Comparison of ENCODE assay signal across 1 cellular context in the genomic region with DNA sequence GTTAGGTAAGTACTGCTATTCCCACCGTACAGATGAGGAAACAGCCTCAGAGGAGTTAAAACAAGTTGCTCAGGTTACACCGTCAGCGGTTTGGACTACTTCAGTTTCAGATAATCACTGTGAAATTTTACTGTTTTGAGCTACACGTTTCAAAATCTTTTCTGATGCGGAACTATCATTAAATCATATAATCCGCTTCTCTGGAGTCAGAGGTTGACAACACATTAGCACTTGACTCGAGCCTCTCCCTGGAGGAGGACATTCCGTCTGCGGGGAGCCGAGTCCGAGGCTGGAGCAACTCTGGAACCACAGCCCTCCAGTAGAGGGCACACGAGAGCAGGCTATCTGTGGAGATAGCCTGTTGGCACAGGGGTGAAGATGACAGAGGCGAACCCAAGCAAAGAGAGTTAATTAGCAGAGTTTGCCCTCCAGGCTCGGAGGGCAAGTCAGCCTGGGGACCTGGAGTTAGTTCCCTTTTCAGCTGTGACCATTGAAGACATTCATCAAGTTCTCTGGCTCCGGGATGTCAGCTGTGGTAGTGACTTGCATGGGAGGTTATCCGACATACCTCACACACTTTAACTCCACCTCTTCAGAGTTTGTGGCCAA.
TF ChIP-seq lines count a peak whose summit lies in the region.

No MANE protein-coding gene starts in this region.

TF ChIP-seq in HepG2, 621 proteins besides CTCF, POLR2A, EP300 and RAD21 (continued from another document and continues in another):
- TF ChIP-seq, protein P1, sequence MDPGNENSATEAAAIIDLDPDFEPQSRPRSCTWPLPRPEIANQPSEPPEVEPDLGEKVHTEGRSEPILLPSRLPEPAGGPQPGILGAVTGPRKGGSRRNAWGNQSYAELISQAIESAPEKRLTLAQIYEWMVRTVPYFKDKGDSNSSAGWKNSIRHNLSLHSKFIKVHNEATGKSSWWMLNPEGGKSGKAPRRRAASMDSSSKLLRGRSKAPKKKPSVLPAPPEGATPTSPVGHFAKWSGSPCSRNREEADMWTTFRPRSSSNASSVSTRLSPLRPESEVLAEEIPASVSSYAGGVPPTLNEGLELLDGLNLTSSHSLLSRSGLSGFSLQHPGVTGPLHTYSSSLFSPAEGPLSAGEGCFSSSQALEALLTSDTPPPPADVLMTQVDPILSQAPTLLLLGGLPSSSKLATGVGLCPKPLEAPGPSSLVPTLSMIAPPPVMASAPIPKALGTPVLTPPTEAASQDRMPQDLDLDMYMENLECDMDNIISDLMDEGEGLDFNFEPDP (CRISPR knock-in tag; conservative IDR thresholded peaks at IDR 0.05): no peak
- TF ChIP-seq ZNF317 (CRISPR knock-in tag; IDR thresholded peaks at IDR 0.05): no peak
- TF ChIP-seq ZMYM3 (CRISPR knock-in tag; IDR thresholded peaks at IDR 0.05): 0 out of 2 replicates have a peak, but pooled peaks have one; percentile 18
- peak; percentile 92 for TF ChIP-seq SMC3 (IDR thresholded peaks at IDR 0.05; ENCODE audit: low read length)
- no peak for TF ChIP-seq NCOA2 (CRISPR knock-in tag; IDR thresholded peaks at IDR 0.05)
- TF ChIP-seq ZNF672 (CRISPR knock-in tag; IDR thresholded peaks at IDR 0.05): no peak
- TF ChIP-seq, protein P2, sequence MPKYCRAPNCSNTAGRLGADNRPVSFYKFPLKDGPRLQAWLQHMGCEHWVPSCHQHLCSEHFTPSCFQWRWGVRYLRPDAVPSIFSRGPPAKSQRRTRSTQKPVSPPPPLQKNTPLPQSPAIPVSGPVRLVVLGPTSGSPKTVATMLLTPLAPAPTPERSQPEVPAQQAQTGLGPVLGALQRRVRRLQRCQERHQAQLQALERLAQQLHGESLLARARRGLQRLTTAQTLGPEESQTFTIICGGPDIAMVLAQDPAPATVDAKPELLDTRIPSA (CRISPR knock-in tag; IDR thresholded peaks at IDR 0.05; ENCODE audit: borderline replicate concordance): no peak
- TF ChIP-seq, protein P3, sequence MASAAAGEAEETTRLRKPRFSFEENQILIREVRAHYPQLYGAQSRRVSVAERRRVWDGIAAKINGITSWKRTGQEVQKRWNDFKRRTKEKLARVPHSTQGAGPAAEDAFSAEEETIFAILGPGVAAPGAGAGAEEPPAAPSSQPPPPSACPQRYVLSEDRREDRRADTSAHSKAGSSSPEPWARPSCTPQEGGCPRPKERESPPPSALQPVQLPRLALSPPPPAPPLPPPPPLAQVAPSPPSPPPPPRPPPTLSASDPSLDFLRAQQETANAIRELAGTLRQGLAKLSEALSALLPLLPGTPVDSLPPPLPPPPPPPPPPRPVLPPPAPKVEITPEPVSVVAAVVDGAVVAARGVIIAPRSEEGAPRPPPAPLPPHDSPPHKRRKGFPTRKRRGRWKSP (CRISPR knock-in tag; IDR thresholded peaks at IDR 0.05): peak; percentile 25; the same call in 1 of the 2 replicates
- TF ChIP-seq ZFP36L1 (CRISPR knock-in tag; IDR thresholded peaks at IDR 0.05): 0 out of 2 replicates have a peak, but pooled peaks have one; percentile 47
- TF ChIP-seq ELF3 (CRISPR knock-in tag; IDR thresholded peaks at IDR 0.05): peak; percentile 34; the same call in 1 of the 2 replicates
- TF ChIP-seq, protein P4, sequence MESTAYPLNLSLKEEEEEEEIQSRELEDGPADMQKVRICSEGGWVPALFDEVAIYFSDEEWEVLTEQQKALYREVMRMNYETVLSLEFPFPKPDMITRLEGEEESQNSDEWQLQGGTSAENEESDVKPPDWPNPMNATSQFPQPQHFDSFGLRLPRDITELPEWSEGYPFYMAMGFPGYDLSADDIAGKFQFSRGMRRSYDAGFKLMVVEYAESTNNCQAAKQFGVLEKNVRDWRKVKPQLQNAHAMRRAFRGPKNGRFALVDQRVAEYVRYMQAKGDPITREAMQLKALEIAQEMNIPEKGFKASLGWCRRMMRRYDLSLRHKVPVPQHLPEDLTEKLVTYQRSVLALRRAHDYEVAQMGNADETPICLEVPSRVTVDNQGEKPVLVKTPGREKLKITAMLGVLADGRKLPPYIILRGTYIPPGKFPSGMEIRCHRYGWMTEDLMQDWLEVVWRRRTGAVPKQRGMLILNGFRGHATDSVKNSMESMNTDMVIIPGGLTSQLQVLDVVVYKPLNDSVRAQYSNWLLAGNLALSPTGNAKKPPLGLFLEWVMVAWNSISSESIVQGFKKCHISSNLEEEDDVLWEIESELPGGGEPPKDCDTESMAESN (CRISPR knock-in tag; conservative IDR thresholded peaks at IDR 0.05): 0 out of 2 replicates have a peak, but pooled peaks have one; percentile 38
- no peak for TF ChIP-seq ZNF569 (CRISPR knock-in tag; IDR thresholded peaks at IDR 0.05; ENCODE audit: borderline replicate concordance)
- peak; percentile 26; the same call in 1 of the 2 replicates for TF ChIP-seq ARNT2 (CRISPR knock-in tag; IDR thresholded peaks at IDR 0.05; ENCODE audit: low read depth)
- no peak for TF ChIP-seq ZNF839 (CRISPR knock-in tag; IDR thresholded peaks at IDR 0.05; ENCODE audit: borderline replicate concordance)
- TF ChIP-seq ZSCAN9 (CRISPR knock-in tag; IDR thresholded peaks at IDR 0.05; ENCODE audit: borderline replicate concordance): no peak; the same call in 1 of the 2 replicates
- TF ChIP-seq JUN (CRISPR knock-in tag; IDR thresholded peaks at IDR 0.05): no peak
- no peak for TF ChIP-seq NCOA5 (CRISPR knock-in tag; IDR thresholded peaks at IDR 0.05)
- TF ChIP-seq HOXA3 (CRISPR knock-in tag; IDR thresholded peaks at IDR 0.05): peak; percentile 23; the same call in 1 of the 2 replicates
- TF ChIP-seq NONO (IDR thresholded peaks at IDR 0.05): no peak
- TF ChIP-seq NONO (CRISPR knock-in tag; conservative IDR thresholded peaks at IDR 0.05): 0 out of 2 replicates have a peak, but pooled peaks have one; percentile 43
- TF ChIP-seq, protein P5, sequence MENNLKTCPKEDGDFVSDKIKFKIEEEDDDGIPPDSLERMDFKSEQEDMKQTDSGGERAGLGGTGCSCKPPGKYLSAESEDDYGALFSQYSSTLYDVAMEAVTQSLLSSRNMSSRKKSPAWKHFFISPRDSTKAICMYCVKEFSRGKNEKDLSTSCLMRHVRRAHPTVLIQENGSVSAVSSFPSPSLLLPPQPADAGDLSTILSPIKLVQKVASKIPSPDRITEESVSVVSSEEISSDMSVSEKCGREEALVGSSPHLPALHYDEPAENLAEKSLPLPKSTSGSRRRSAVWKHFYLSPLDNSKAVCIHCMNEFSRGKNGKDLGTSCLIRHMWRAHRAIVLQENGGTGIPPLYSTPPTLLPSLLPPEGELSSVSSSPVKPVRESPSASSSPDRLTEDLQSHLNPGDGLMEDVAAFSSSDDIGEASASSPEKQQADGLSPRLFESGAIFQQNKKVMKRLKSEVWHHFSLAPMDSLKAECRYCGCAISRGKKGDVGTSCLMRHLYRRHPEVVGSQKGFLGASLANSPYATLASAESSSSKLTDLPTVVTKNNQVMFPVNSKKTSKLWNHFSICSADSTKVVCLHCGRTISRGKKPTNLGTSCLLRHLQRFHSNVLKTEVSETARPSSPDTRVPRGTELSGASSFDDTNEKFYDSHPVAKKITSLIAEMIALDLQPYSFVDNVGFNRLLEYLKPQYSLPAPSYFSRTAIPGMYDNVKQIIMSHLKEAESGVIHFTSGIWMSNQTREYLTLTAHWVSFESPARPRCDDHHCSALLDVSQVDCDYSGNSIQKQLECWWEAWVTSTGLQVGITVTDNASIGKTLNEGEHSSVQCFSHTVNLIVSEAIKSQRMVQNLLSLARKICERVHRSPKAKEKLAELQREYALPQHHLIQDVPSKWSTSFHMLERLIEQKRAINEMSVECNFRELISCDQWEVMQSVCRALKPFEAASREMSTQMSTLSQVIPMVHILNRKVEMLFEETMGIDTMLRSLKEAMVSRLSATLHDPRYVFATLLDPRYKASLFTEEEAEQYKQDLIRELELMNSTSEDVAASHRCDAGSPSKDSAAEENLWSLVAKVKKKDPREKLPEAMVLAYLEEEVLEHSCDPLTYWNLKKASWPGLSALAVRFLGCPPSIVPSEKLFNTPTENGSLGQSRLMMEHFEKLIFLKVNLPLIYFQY (CRISPR knock-in tag; IDR thresholded peaks at IDR 0.05; ENCODE audit: borderline replicate concordance): no peak
- peak; percentile 20; the same call in 1 of the 2 replicates for TF ChIP-seq KDM3A (CRISPR knock-in tag; IDR thresholded peaks at IDR 0.05; ENCODE audit: low read depth)
- TF ChIP-seq MAZ (IDR thresholded peaks at IDR 0.05; ENCODE audit: borderline replicate concordance, low read depth, low read length): no peak
- peak; percentile 57; the same call in 1 of the 2 replicates for TF ChIP-seq MAZ (CRISPR knock-in tag; IDR thresholded peaks at IDR 0.05; ENCODE audit: low read depth)
- TF ChIP-seq ZNF44 (CRISPR knock-in tag; IDR thresholded peaks at IDR 0.05): no peak
- no peak for TF ChIP-seq ZNF34 (CRISPR knock-in tag; IDR thresholded peaks at IDR 0.05; ENCODE audit: borderline replicate concordance)
- no peak for TF ChIP-seq JDP2 (CRISPR knock-in tag; IDR thresholded peaks at IDR 0.05; ENCODE audit: borderline replicate concordance)
- TF ChIP-seq ZNF30 (CRISPR knock-in tag; IDR thresholded peaks at IDR 0.05): no peak
- TF ChIP-seq ZFP1 (CRISPR knock-in tag; IDR thresholded peaks at IDR 0.05): no peak
- TF ChIP-seq, protein P6, sequence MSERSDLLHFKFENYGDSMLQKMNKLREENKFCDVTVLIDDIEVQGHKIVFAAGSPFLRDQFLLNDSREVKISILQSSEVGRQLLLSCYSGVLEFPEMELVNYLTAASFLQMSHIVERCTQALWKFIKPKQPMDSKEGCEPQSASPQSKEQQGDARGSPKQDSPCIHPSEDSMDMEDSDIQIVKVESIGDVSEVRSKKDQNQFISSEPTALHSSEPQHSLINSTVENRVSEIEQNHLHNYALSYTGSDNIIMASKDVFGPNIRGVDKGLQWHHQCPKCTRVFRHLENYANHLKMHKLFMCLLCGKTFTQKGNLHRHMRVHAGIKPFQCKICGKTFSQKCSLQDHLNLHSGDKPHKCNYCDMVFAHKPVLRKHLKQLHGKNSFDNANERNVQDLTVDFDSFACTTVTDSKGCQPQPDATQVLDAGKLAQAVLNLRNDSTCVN (CRISPR knock-in tag; IDR thresholded peaks at IDR 0.05; ENCODE audit: borderline replicate concordance): 0 out of 2 replicates have a peak, but pooled peaks have one; percentile 20
- peak; percentile 87 for TF ChIP-seq STAG1 (CRISPR knock-in tag; IDR thresholded peaks at IDR 0.05)
- TF ChIP-seq ZBTB3 (CRISPR knock-in tag; IDR thresholded peaks at IDR 0.05; ENCODE audit: borderline replicate concordance, low read depth): no peak
- no peak for TF ChIP-seq ZNF557 (CRISPR knock-in tag; IDR thresholded peaks at IDR 0.05)
- TF ChIP-seq MTA3 (CRISPR knock-in tag; IDR thresholded peaks at IDR 0.05): no peak
- TF ChIP-seq SRSF1 (optimal IDR thresholded peaks at IDR 0.05; ENCODE audit: low read depth, low read length): no peak
- no peak for TF ChIP-seq NAIF1 (CRISPR knock-in tag; IDR thresholded peaks at IDR 0.05; ENCODE audit: borderline replicate concordance)
- TF ChIP-seq ZNF263 (CRISPR knock-in tag; IDR thresholded peaks at IDR 0.05): peak; percentile 76
- no peak for TF ChIP-seq ARNTL (CRISPR knock-in tag; IDR thresholded peaks at IDR 0.05)
- no peak for TF ChIP-seq CCAR2 (optimal IDR thresholded peaks at IDR 0.05; ENCODE audit: low read depth, low read length)
- TF ChIP-seq PHF8 (CRISPR knock-in tag; IDR thresholded peaks at IDR 0.05): no peak
- TF ChIP-seq MED1 (CRISPR knock-in tag; IDR thresholded peaks at IDR 0.05): peak; percentile 48; the same call in 1 of the 2 replicates
- TF ChIP-seq, protein P7, sequence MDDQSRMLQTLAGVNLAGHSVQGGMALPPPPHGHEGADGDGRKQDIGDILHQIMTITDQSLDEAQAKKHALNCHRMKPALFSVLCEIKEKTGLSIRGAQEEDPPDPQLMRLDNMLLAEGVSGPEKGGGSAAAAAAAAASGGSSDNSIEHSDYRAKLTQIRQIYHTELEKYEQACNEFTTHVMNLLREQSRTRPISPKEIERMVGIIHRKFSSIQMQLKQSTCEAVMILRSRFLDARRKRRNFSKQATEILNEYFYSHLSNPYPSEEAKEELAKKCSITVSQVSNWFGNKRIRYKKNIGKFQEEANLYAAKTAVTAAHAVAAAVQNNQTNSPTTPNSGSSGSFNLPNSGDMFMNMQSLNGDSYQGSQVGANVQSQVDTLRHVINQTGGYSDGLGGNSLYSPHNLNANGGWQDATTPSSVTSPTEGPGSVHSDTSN (CRISPR knock-in tag; IDR thresholded peaks at IDR 0.05; ENCODE audit: borderline replicate concordance): no peak
- 0 out of 2 replicates have a peak, but pooled peaks have one; percentile 41 for TF ChIP-seq REPIN1 (CRISPR knock-in tag; IDR thresholded peaks at IDR 0.05; ENCODE audit: borderline replicate concordance, low read depth)
- no peak for TF ChIP-seq SMARCE1 (IDR thresholded peaks at IDR 0.05; ENCODE audit: borderline replicate concordance)
- TF ChIP-seq DPF2 (CRISPR knock-in tag; IDR thresholded peaks at IDR 0.05; ENCODE audit: borderline replicate concordance, low read depth): no peak
- 0 out of 4 replicates have a peak, but pooled peaks of 1 of the 2 experiments have one; percentile 52 for TF ChIP-seq KLF16 (CRISPR knock-in tag; IDR thresholded peaks at IDR 0.05)
- TF ChIP-seq SMAD9 (CRISPR knock-in tag; IDR thresholded peaks at IDR 0.05): no peak
- no peak for TF ChIP-seq ZNF510 (CRISPR knock-in tag; IDR thresholded peaks at IDR 0.05; ENCODE audit: low read depth)
- peak; percentile 38 for TF ChIP-seq YY1 (IDR thresholded peaks at IDR 0.05; ENCODE audit: insufficient read depth, insufficient replicate concordance, low read depth, low read length)
- no peak for TF ChIP-seq ZNF773 (CRISPR knock-in tag; IDR thresholded peaks at IDR 0.05; ENCODE audit: borderline replicate concordance)
- peak; percentile 34; the same call in 1 of the 2 replicates for TF ChIP-seq ZNF331 (CRISPR knock-in tag; IDR thresholded peaks at IDR 0.05)
- TF ChIP-seq, protein P8, sequence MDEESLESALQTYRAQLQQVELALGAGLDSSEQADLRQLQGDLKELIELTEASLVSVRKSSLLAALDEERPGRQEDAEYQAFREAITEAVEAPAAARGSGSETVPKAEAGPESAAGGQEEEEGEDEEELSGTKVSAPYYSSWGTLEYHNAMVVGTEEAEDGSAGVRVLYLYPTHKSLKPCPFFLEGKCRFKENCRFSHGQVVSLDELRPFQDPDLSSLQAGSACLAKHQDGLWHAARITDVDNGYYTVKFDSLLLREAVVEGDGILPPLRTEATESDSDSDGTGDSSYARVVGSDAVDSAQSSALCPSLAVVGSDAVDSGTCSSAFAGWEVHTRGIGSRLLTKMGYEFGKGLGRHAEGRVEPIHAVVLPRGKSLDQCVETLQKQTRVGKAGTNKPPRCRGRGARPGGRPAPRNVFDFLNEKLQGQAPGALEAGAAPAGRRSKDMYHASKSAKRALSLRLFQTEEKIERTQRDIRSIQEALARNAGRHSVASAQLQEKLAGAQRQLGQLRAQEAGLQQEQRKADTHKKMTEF (CRISPR knock-in tag; IDR thresholded peaks at IDR 0.05): peak; percentile 45; the same call in 1 of the 2 replicates
- peak; percentile 73; the same call in 1 of the 2 replicates for TF ChIP-seq KMT2A (CRISPR knock-in tag; IDR thresholded peaks at IDR 0.05)
- TF ChIP-seq ZBTB42 (CRISPR knock-in tag; IDR thresholded peaks at IDR 0.05): no peak
- no peak for TF ChIP-seq KMT2B (CRISPR knock-in tag; IDR thresholded peaks at IDR 0.05)
- TF ChIP-seq JARID2 (CRISPR knock-in tag; IDR thresholded peaks at IDR 0.05; ENCODE audit: insufficient replicate concordance): no peak
- TF ChIP-seq, protein P9, sequence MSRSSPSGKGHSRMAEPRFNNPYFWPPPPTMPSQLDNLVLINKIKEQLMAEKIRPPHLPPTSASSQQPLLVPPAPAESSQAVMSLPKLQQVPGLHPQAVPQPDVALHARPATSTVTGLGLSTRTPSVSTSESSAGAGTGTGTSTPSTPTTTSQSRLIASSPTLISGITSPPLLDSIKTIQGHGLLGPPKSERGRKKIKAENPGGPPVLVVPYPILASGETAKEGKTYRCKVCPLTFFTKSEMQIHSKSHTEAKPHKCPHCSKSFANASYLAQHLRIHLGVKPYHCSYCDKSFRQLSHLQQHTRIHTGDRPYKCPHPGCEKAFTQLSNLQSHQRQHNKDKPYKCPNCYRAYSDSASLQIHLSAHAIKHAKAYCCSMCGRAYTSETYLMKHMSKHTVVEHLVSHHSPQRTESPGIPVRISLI (CRISPR knock-in tag; IDR thresholded peaks at IDR 0.05; ENCODE audit: borderline replicate concordance): no peak
